ENCODE assay signal across 24 cellular contexts in genomic region chr19:38725469-38726283, GRCh38. TPM values are rescaled to one million over a fixed set of nuclear protein-coding genes. Genes with fewer than 3 reads are reported as not detected.
DNase-seq lines count a peak whose midpoint lies in the region; ATAC-seq and TF ChIP-seq lines count a peak whose summit lies in the region.
"Had no signal": no experiment of that assay in that cellular context is flagged by ENCODE, and none has a peak within 500 bp of the region (broad histone marks: within the 10 kb centered on the region; RNA-seq: fewer than 3 reads in every experiment).

No MANE protein-coding gene starts in this region.

- H3K9ac ChIP-seq in MM.1S (ENCODE audit: low read length): no peak overlapping the region

- CTCF ChIA-PET in CD4-positive, alpha-beta memory T cell (lab: Charles Lee; ENCODE audit: partially characterized antibody): interaction anchor here (1.0 to 3.0 kb wide), 5 partner anchors 22 to 162 kb away, joined by 3 to 8 read pairs (median 4); no protein-coding TSS in a partner anchor
- CTCF ChIA-PET in RWPE1 (lab: Yijun Ruan, JAX): interaction anchor here (0.6 to 1.1 kb wide), 3 partner anchors 9 to 224 kb away, joined by 3 to 4 read pairs (median 4); no protein-coding TSS in a partner anchor

- ATAC-seq in heart right ventricle (no peak), HG02852 (IDR thresholded peaks at IDR 0.05; ENCODE audit: unreplicated experiment) (no peak), HG03039 (IDR thresholded peaks at IDR 0.05; ENCODE audit: unreplicated experiment) (no peak)
- ATAC-seq: activated CD4-positive, CD25-positive, alpha-beta regulatory T cell treated with anti-CD3 and anti-CD28 coated beads, Interleukin-2, amount 50 U/mL, for 24 hours had no signal

- H3K4me3 ChIP-seq in CD4-positive, alpha-beta memory T cell (ENCODE audit: low read length in 2 of 2): no peak overlapping the region
- no peak overlapping the region for H3K4me3 ChIP-seq in heart right ventricle
- no peak overlapping the region for H3K4me3 ChIP-seq in osteoblast (ENCODE audit: insufficient read depth, low read length)
- no peak overlapping the region for H3K4me3 ChIP-seq in MM.1S (ENCODE audit: low read length)
- H3K4me3 ChIP-seq: HAP-1, thyroid gland had no signal

- no peak overlapping the region for H3K27ac ChIP-seq in CD4-positive, alpha-beta memory T cell (ENCODE audit: low read depth, low read length)
- H3K27ac ChIP-seq in RWPE1: peak overlapping the region; percentile 84
- H3K27ac ChIP-seq in heart right ventricle: peak overlapping the region in 7 of 10 donors; percentile 59 to 79 (median 70)
- H3K27ac ChIP-seq in osteoblast (ENCODE audit: low read depth, low read length): no peak overlapping the region
- H3K27ac ChIP-seq in MM.1S (ENCODE audit: low read length): no peak overlapping the region
- H3K27ac ChIP-seq: thyroid gland had no signal

- H3K36me3 ChIP-seq in CD4-positive, alpha-beta memory T cell (ENCODE audit: insufficient read depth, low read length): peaks cover 50% of the 10 kb centered on the region
- H3K36me3 ChIP-seq in heart right ventricle (peaks cover 18 to 98% (median 89%) of the 10 kb centered on the region in 9 donors), osteoblast (ENCODE audit: insufficient read depth, low read length) (peaks cover 93% of the 10 kb centered on the region), MM.1S (replicated peaks; ENCODE audit: insufficient read depth, low read length) (no peaks in the 10 kb centered on the region; the same call in 1 of the 2 replicates)

- TF ChIP-seq CTCF in RWPE1 (conservative IDR thresholded peaks at IDR 0.05; ENCODE audit: low read depth) (no peak), heart right ventricle (IDR thresholded peaks at IDR 0.05) (no peak), osteoblast (IDR thresholded peaks at IDR 0.05; ENCODE audit: extremely low read depth, low read depth, low read length) (no peak), MM.1S (IDR thresholded peaks at IDR 0.05; ENCODE audit: low read length) (no peak)

- 90 to 93% methylated on average over 21 of the region's 21 CpGs for WGBS in heart right ventricle, 2 donors

- peaks cover 36% of the 10 kb centered on the region for H3K79me2 ChIP-seq in osteoblast (ENCODE audit: insufficient read depth, low read length)
- no peaks in the 10 kb centered on the region for H3K79me2 ChIP-seq in MM.1S (ENCODE audit: low read length)

- H3K27me3 ChIP-seq in CD4-positive, alpha-beta memory T cell (ENCODE audit: insufficient read depth, low read length): no peaks in the 10 kb centered on the region
- H3K27me3 ChIP-seq in heart right ventricle: no peaks in the 10 kb centered on the region
- H3K27me3 ChIP-seq in osteoblast (ENCODE audit: insufficient read depth, low read length): no peaks in the 10 kb centered on the region
- no peaks in the 10 kb centered on the region for H3K27me3 ChIP-seq in MM.1S (replicated peaks; ENCODE audit: insufficient read depth, low read length)
- H3K27me3 ChIP-seq: thyroid gland had no signal

- peak overlapping the region in 4 of 7 donors; percentile 41 to 78 (median 68) for H3K27ac Mint-ChIP-seq in CD4-positive, alpha-beta memory T cell

- no peaks in the 10 kb centered on the region for H3F3A ChIP-seq in MM.1S (ENCODE audit: insufficient read depth, low read length)

- intact Hi-C loops in CD4-positive, alpha-beta memory T cell (cut with micrococcal nuclease): loop anchor here (5.0 kb wide), 1 partner anchor 162 kb away; no protein-coding TSS in a partner anchor
- intact Hi-C loops in heart right ventricle (cut with DNase I): loop anchor here in 3 of 10 donors (5.0 to 10.0 kb wide), 3 partner anchors 88 to 181 kb away; partner anchors contain the start of gene ECH1 (in 1 of the 3)

- peaks cover 5% of the 10 kb centered on the region for H3K4me1 ChIP-seq in CD4-positive, alpha-beta memory T cell (ENCODE audit: insufficient read depth, low read length)
- peaks cover 32 to 86% (median 63%) of the 10 kb centered on the region in 9 donors for H3K4me1 ChIP-seq in heart right ventricle
- no peaks in the 10 kb centered on the region for H3K4me1 ChIP-seq in osteoblast (ENCODE audit: insufficient read depth, low read length)
- no peaks in the 10 kb centered on the region for H3K4me1 ChIP-seq in MM.1S (ENCODE audit: low read length)
- H3K4me1 ChIP-seq: HAP-1 had no signal

- H2AFZ ChIP-seq in osteoblast (ENCODE audit: low read length): no peak overlapping the region
- H2AFZ ChIP-seq in MM.1S (ENCODE audit: low read length): no peak overlapping the region

- H3K9me3 ChIP-seq in CD4-positive, alpha-beta memory T cell (ENCODE audit: control insufficient read depth in 1 of 2, low read length in 2 of 2): no peaks in the 10 kb centered on the region
- H3K9me3 ChIP-seq in heart right ventricle: no peaks in the 10 kb centered on the region
- H3K9me3 ChIP-seq in osteoblast (ENCODE audit: low read depth, low read length): no peaks in the 10 kb centered on the region
- H3K9me3 ChIP-seq in MM.1S (replicated peaks; ENCODE audit: insufficient read depth, low read length): no peaks in the 10 kb centered on the region
- H3K9me3 ChIP-seq: HAP-1, thyroid gland had no signal

- H3K4me2 ChIP-seq in osteoblast (ENCODE audit: insufficient read depth, low read length) (no peak overlapping the region), MM.1S (ENCODE audit: low read depth, low read length) (no peak overlapping the region)

- H4K20me1 ChIP-seq in osteoblast (ENCODE audit: insufficient read depth, low read length) (peaks cover 21% of the 10 kb centered on the region), MM.1S (ENCODE audit: insufficient read depth, low read length) (no peaks in the 10 kb centered on the region)

- H3K4me1 Mint-ChIP-seq in CD4-positive, alpha-beta memory T cell: peaks cover 5 to 28% (median 12%) of the 10 kb centered on the region in 4 donors

- no peaks in the 10 kb centered on the region for H3K9me3 Mint-ChIP-seq in CD4-positive, alpha-beta memory T cell
- H3K9me3 Mint-ChIP-seq: activated CD4-positive, alpha-beta memory T cell treated with anti-CD3 and anti-CD28 coated beads, Interleukin-2, amount 10 ng/mL, durations not matched to agents 7 days and 5 days; T-cell had no signal

- no peak overlapping the region for H3K4me3 Mint-ChIP-seq in CD4-positive, alpha-beta memory T cell
- H3K4me3 Mint-ChIP-seq: activated CD4-positive, alpha-beta memory T cell treated with anti-CD3 and anti-CD28 coated beads, Interleukin-2, amount 10 ng/mL, durations not matched to agents 7 days and 5 days; T-cell had no signal

- POLR2A ChIA-PET in CD4-positive, alpha-beta memory T cell (lab: Charles Lee; ENCODE audit: partially characterized antibody): interaction anchor here (0.7 to 1.8 kb wide), 5 partner anchors 9 to 323 kb away, joined by 3 to 5 read pairs (median 3); partner anchors contain the start of gene FAM98C
- POLR2A ChIA-PET in RWPE1 (lab: Yijun Ruan, JAX; ENCODE audit: low non-redundant PET): no interaction called here

- peaks cover 5 to 58% of the 10 kb centered on the region in 2 donors for H3K36me3 Mint-ChIP-seq in CD4-positive, alpha-beta memory T cell

- no peaks in the 10 kb centered on the region for H3K9me2 ChIP-seq in MM.1S (replicated peaks; ENCODE audit: insufficient read depth, low read length)

- no peaks in the 10 kb centered on the region for H3K27me3 Mint-ChIP-seq in CD4-positive, alpha-beta memory T cell
- H3K27me3 Mint-ChIP-seq: activated CD4-positive, alpha-beta memory T cell treated with anti-CD3 and anti-CD28 coated beads, Interleukin-2, amount 10 ng/mL, durations not matched to agents 7 days and 5 days; T-cell had no signal

- no peak for DNase-seq in CD4-positive, alpha-beta memory T cell
- no peak for DNase-seq in RWPE1 (ENCODE audit: low spot score)
- DNase-seq in heart right ventricle: peak in 1 of 2 donors; percentile 17
- DNase-seq in osteoblast (ENCODE audit: insufficient read length, low spot score, missing footprints): peak; percentile 37
- DNase-seq in NCI-H2227 treated with DMSO at 0.1 percent for 48 hours (lab: John Stamatoyannopoulos, UW): no peak
- no peak for DNase-seq in MM.1S
- DNase-seq: activated CD4-positive, alpha-beta memory T cell treated with anti-CD3 and anti-CD28 coated beads, Interleukin-2, amount 10 ng/mL, durations not matched to agents 7 days and 5 days; activated effector memory CD4-positive, alpha-beta T cell treated with Interleukin-2 at 50 U/mL for 16 hours; C1 segment of cervical spinal cord; NCI-H1105 treated with DMSO at 0.1 percent for 48 hours; NCI-H446; SIG-M5; stimulated activated CD4-positive, alpha-beta T cell treated with anti-CD3 and anti-CD28 coated beads, Interleukin-2, amount 100 ng/mL, for 48 hours; stimulated activated naive CD4-positive, alpha-beta T cell treated with Interleukin-2 at 50 U/mL for 16 hours; thyroid gland had no signal

RNA-seq across cellular contexts. Expression of gene CAPN12, which starts 18.6 kb away (rescaled TPM):
- total RNA-seq in CD4-positive, alpha-beta memory T cell: 10 to 100 TPM; 16.8 to 19.5 TPM
- 1 to 10 TPM; 3.9 to 9.9 TPM for polyA plus RNA-seq in CD4-positive, alpha-beta memory T cell
- total RNA-seq in heart right ventricle: 1 to 10 TPM in 2 of 10 donors, under 1 TPM in 8; 0.15 to 1.5 (median 0.59) TPM
- 1 to 10 TPM; 1.1 to 3.6 TPM for polyA plus RNA-seq in heart right ventricle
- total RNA-seq in osteoblast: not detected in 2 replicates

RNA-seq across cellular contexts. Expression of gene LGALS7, which starts 47.6 kb away (rescaled TPM):
- total RNA-seq in CD4-positive, alpha-beta memory T cell: not detected
- polyA plus RNA-seq in CD4-positive, alpha-beta memory T cell: not detected
- total RNA-seq in heart right ventricle (not detected), osteoblast (not detected in 2 replicates)
- not detected for polyA plus RNA-seq in heart right ventricle
- total RNA-seq: activated CD4-positive, alpha-beta memory T cell treated with anti-CD3 and anti-CD28 coated beads, Interleukin-2, amount 10 ng/mL, durations not matched to agents 7 days and 5 days; fibroblast of lung; kidney epithelial cell; OCI-LY7; T-cell; thyroid gland had no signal
- polyA plus RNA-seq: AG04450, fibroblast of lung had no signal

Comparison
In these comparisons a context has a peak if more than half of its experiments do, and no peak if none do; other contexts are left out.
1. H3K27ac ChIP-seq: peak in RWPE1 (single experiment) and heart right ventricle (7 of 10); none in CD4-positive, alpha-beta memory T cell (single experiment), osteoblast (single experiment) and MM.1S (single experiment).
2. RNA of gene CAPN12, which starts 18.6 kb away (total RNA-seq): 16.8 to 19.5 TPM in CD4-positive, alpha-beta memory T cell; 0.15 to 1.5 TPM in heart right ventricle and not detected in osteoblast; every median in the first group is over 4 times any median in the second.